ENCODE assay signal across 31 cellular contexts in genomic region chr2:32969444-32970162, GRCh38.
"Had no signal": no experiment of that assay in that cellular context is flagged by ENCODE, and none has a peak within 500 bp of the region (broad histone marks: within the 10 kb centered on the region; RNA-seq: fewer than 3 reads in every experiment).

No MANE protein-coding gene starts in this region.

- H3K4me3 Mint-ChIP-seq: activated B cell treated with CpG ODN at 0.5 μM for 24 hours; activated CD8-positive, alpha-beta T cell treated with anti-CD3 and anti-CD28 coated beads for 36 hours; activated naive CD8-positive, alpha-beta T cell; activated T-cell treated with anti-CD3 and anti-CD28 coated beads, Interleukin-2, amount 50 U/mL, for 4 hours; activated T-helper 17 cell treated with anti-CD3 and anti-CD28 coated beads, Interleukin-2, amount 50 U/mL, for 72 hours; T-helper 2 cell treated with Interferon-gamma antibody and Interleukin-4, amounts not matched to agents 5 μg/mL and 100 μg/mL, for 36 hours had no signal

- H3K4me1 Mint-ChIP-seq: activated T-helper 17 cell treated with anti-CD3 and anti-CD28 coated beads, Interleukin-2, amount 50 U/mL, for 72 hours had no signal

- H3K27ac Mint-ChIP-seq: activated B cell treated with CpG ODN at 0.5 μM for 24 hours; activated CD8-positive, alpha-beta T cell treated with anti-CD3 and anti-CD28 coated beads for 36 hours; activated naive CD8-positive, alpha-beta T cell; activated T-helper 17 cell treated with anti-CD3 and anti-CD28 coated beads, Interleukin-2, amount 50 U/mL, for 72 hours; T-helper 2 cell treated with Interferon-gamma antibody and Interleukin-4, amounts not matched to agents 5 μg/mL and 100 μg/mL, for 36 hours had no signal

- H3K27ac ChIP-seq: body of pancreas, colonic mucosa, esophagus muscularis mucosa, foreskin keratinocyte, gastrocnemius medialis, heart left ventricle, hepatocyte, WERI-Rb-1 had no signal

- H3K9me3 ChIP-seq: body of pancreas, colonic mucosa, esophagus muscularis mucosa, gastrocnemius medialis had no signal

- H3K4me1 ChIP-seq: body of pancreas, colonic mucosa, foreskin keratinocyte, gastrocnemius medialis had no signal

- H3K9me3 Mint-ChIP-seq: T-helper 2 cell treated with Interferon-gamma antibody and Interleukin-4, amounts not matched to agents 5 μg/mL and 100 μg/mL, for 36 hours had no signal

- H3K27me3 ChIP-seq: body of pancreas, colonic mucosa, esophagus muscularis mucosa, foreskin keratinocyte, gastrocnemius medialis, heart left ventricle, hepatocyte had no signal

- H3K4me2 ChIP-seq: hepatocyte had no signal

- H3K27me3 Mint-ChIP-seq: activated B cell treated with CpG ODN at 0.5 μM for 24 hours had no signal

- ATAC-seq: activated CD4-positive, CD25-positive, alpha-beta regulatory T cell treated with anti-CD3 and anti-CD28 coated beads, Interleukin-2, amount 50 U/mL, for 24 hours; activated CD8-positive, alpha-beta T cell treated with anti-CD3 and anti-CD28 coated beads for 36 hours; activated T-cell treated with anti-CD3 and anti-CD28 coated beads, Interleukin-2, amount 50 U/mL, for 4 hours; activated T-helper 17 cell treated with anti-CD3 and anti-CD28 coated beads, Interleukin-2, amount 50 U/mL, for 72 hours; body of pancreas; foreskin keratinocyte; gastrocnemius medialis; heart left ventricle had no signal

- DNase-seq: activated B cell treated with CpG ODN at 0.5 μM for 24 hours; activated CD4-positive, alpha-beta T cell treated with anti-CD3 and anti-CD28 coated beads for 48 hours; activated CD4-positive, alpha-beta T cell treated with anti-CD3 and anti-CD28 coated beads, Interleukin-2, amount 50 U/mL, for 1 hour; activated CD4-positive, alpha-beta T cell treated with anti-CD3 and anti-CD28 coated beads, Interleukin-2, amount 50 U/mL, for 48 hours; activated CD8-positive, alpha-beta memory T cell treated with anti-CD3 and anti-CD28 coated beads for 24 hours; activated CD8-positive, alpha-beta T cell treated with anti-CD3 and anti-CD28 coated beads for 36 hours; activated effector memory CD4-positive, alpha-beta T cell treated with Interleukin-2 at 50 U/mL for 16 hours; activated gamma-delta T cell treated with Interleukin-2 at 50 U/mL for 16 hours; activated naive CD4-positive, alpha-beta T cell treated with anti-CD3 and anti-CD28 coated beads, Interleukin-2, amount 50 U/mL, for 16 hours; activated naive CD4-positive, alpha-beta T cell treated with Interleukin-2 at 50 U/mL for 16 hours; activated T-cell treated with anti-CD3 and anti-CD28 coated beads, Interleukin-2, amount 50 U/mL, for 4 hours; amygdala; aorta; body of pancreas; caudate nucleus; cerebellar nuclear complex; colonic mucosa; effector CD8-positive, alpha-beta T cell; erythroblast; foreskin keratinocyte; gastrocnemius medialis; glutamatergic neuron; heart left ventricle; T1000; WERI-Rb-1 had no signal

- H3K36me3 ChIP-seq: colonic mucosa, esophagus muscularis mucosa, gastrocnemius medialis, heart left ventricle, WERI-Rb-1 had no signal

- H2AFZ ChIP-seq: hepatocyte had no signal

- H3K4me3 ChIP-seq: body of pancreas, colonic mucosa, esophagus muscularis mucosa, gastrocnemius medialis, heart left ventricle, hepatocyte had no signal
